ENCODE assay signal across 15 cellular contexts in the genomic region with DNA sequence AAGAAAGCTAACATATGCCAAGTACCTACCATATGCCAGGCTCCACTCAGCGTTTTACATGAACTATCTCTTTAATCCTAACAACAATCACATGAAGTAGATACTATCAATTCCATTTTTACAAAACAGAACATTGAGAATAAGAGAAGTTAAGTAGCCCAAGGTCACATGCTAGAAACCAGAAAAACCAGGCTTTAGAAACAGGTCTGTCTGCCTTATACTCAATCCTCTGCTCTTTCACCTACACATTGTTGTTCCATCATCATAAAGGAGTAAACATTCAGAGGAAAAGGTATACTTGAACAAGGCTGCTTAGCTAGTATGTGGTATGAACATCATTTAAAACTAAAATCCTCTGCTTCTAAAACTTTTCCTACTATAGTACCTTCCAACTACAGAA. TPM values are rescaled to one million over a fixed set of nuclear protein-coding genes. Genes with fewer than 3 reads are reported as not detected.
DNase-seq lines count a peak whose midpoint lies in the region; ATAC-seq and TF ChIP-seq lines count a peak whose summit lies in the region.
"Had no signal": no experiment of that assay in that cellular context is flagged by ENCODE, and none has a peak within 500 bp of the region (broad histone marks: within the 10 kb centered on the region; RNA-seq: fewer than 3 reads in every experiment).

No MANE protein-coding gene starts in this region.

- peak overlapping the region; percentile 14 for H3K27ac Mint-ChIP-seq in WTC11

- POLR2A ChIA-PET in WTC11 (lab: Charles Lee): no interaction called here

- peaks cover 28% of the 10 kb centered on the region for H3K36me3 Mint-ChIP-seq in WTC11

- no peaks in the 10 kb centered on the region for H3K27me3 Mint-ChIP-seq in WTC11 (ENCODE audit: low read depth)

- CTCF ChIA-PET in WTC11 (lab: Charles Lee): no interaction called here

- no peak overlapping the region for H3K4me3 Mint-ChIP-seq in WTC11

- no peak for TF ChIP-seq CTCF in WTC11 (IDR thresholded peaks at IDR 0.05)

- peak; percentile 58 for DNase-seq in SIG-M5 treated with dmso at 0.1 percent for 504 hours (lab: John Stamatoyannopoulos, UW; ENCODE audit: unreplicated experiment)
- no peak for DNase-seq in SIG-M5 (lab: John Stamatoyannopoulos, UW)
- DNase-seq in WTC11 (ENCODE audit: low spot score): no peak
- DNase-seq in left kidney (ENCODE audit: low read depth, low spot score): peak; percentile 5
- no peak for DNase-seq in cerebellum (ENCODE audit: low spot score)
- DNase-seq in activated effector memory CD4-positive, alpha-beta T cell treated with anti-CD3 and anti-CD28 coated beads, Interleukin-2, amount 50 U/mL, for 16 hours: no peak
- DNase-seq: DMS153, IMR-90, Kasumi-1, NCI-H1105, NCI-H1694, NCI-H2107, NCI-H748 treated with DMSO at 0.1 percent for 48 hours, OCI-M1 had no signal

- ATAC-seq in WTC11 (no peak), HG02840 (IDR thresholded peaks at IDR 0.05; ENCODE audit: low FRiP score, unreplicated experiment) (no peak)

- peaks cover 51% of the 10 kb centered on the region for H3K4me1 Mint-ChIP-seq in WTC11

- H3K9me3 Mint-ChIP-seq in WTC11: peaks cover 25% of the 10 kb centered on the region

TF ChIP-seq in WTC11, 78 proteins besides CTCF, POLR2A, EP300 and RAD21:
- TF ChIP-seq MXD4 (CRISPR knock-in tag; IDR thresholded peaks at IDR 0.05; ENCODE audit: borderline replicate concordance) (no peak), MYBL2 (CRISPR knock-in tag; IDR thresholded peaks at IDR 0.05) (no peak), NR2C2 (CRISPR knock-in tag; IDR thresholded peaks at IDR 0.05) (no peak)
- TF ChIP-seq, protein P1, sequence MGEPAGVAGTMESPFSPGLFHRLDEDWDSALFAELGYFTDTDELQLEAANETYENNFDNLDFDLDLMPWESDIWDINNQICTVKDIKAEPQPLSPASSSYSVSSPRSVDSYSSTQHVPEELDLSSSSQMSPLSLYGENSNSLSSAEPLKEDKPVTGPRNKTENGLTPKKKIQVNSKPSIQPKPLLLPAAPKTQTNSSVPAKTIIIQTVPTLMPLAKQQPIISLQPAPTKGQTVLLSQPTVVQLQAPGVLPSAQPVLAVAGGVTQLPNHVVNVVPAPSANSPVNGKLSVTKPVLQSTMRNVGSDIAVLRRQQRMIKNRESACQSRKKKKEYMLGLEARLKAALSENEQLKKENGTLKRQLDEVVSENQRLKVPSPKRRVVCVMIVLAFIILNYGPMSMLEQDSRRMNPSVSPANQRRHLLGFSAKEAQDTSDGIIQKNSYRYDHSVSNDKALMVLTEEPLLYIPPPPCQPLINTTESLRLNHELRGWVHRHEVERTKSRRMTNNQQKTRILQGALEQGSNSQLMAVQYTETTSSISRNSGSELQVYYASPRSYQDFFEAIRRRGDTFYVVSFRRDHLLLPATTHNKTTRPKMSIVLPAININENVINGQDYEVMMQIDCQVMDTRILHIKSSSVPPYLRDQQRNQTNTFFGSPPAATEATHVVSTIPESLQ (CRISPR knock-in tag; IDR thresholded peaks at IDR 0.05): no peak
- TF ChIP-seq, protein P2, sequence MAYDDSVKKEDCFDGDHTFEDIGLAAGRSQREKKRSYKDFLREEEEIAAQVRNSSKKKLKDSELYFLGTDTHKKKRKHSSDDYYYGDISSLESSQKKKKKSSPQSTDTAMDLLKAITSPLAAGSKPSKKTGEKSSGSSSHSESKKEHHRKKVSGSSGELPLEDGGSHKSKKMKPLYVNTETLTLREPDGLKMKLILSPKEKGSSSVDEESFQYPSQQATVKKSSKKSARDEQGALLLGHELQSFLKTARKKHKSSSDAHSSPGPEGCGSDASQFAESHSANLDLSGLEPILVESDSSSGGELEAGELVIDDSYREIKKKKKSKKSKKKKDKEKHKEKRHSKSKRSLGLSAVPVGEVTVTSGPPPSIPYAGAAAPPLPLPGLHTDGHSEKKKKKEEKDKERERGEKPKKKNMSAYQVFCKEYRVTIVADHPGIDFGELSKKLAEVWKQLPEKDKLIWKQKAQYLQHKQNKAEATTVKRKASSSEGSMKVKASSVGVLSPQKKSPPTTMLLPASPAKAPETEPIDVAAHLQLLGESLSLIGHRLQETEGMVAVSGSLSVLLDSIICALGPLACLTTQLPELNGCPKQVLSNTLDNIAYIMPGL (CRISPR knock-in tag; IDR thresholded peaks at IDR 0.05): no peak
- TF ChIP-seq, protein P3, sequence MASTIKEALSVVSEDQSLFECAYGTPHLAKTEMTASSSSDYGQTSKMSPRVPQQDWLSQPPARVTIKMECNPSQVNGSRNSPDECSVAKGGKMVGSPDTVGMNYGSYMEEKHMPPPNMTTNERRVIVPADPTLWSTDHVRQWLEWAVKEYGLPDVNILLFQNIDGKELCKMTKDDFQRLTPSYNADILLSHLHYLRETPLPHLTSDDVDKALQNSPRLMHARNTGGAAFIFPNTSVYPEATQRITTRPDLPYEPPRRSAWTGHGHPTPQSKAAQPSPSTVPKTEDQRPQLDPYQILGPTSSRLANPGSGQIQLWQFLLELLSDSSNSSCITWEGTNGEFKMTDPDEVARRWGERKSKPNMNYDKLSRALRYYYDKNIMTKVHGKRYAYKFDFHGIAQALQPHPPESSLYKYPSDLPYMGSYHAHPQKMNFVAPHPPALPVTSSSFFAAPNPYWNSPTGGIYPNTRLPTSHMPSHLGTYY (CRISPR knock-in tag; IDR thresholded peaks at IDR 0.05): no peak
- TF ChIP-seq, protein P4, sequence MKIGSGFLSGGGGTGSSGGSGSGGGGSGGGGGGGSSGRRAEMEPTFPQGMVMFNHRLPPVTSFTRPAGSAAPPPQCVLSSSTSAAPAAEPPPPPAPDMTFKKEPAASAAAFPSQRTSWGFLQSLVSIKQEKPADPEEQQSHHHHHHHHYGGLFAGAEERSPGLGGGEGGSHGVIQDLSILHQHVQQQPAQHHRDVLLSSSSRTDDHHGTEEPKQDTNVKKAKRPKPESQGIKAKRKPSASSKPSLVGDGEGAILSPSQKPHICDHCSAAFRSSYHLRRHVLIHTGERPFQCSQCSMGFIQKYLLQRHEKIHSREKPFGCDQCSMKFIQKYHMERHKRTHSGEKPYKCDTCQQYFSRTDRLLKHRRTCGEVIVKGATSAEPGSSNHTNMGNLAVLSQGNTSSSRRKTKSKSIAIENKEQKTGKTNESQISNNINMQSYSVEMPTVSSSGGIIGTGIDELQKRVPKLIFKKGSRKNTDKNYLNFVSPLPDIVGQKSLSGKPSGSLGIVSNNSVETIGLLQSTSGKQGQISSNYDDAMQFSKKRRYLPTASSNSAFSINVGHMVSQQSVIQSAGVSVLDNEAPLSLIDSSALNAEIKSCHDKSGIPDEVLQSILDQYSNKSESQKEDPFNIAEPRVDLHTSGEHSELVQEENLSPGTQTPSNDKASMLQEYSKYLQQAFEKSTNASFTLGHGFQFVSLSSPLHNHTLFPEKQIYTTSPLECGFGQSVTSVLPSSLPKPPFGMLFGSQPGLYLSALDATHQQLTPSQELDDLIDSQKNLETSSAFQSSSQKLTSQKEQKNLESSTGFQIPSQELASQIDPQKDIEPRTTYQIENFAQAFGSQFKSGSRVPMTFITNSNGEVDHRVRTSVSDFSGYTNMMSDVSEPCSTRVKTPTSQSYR (CRISPR knock-in tag; IDR thresholded peaks at IDR 0.05): no peak

RNA-seq across cellular contexts. Expression of a gene that starts 42.1 kb away (rescaled TPM):
- total RNA-seq in WTC11 (2021) (62.0 to 77.2 TPM (median 71.4 TPM) in 3 replicates), cerebellum (254 TPM)

Comparison
In these comparisons a context has a peak if more than half of its experiments do, and no peak if none do; other contexts are left out.
1. DNase-seq: peak in SIG-M5 treated with dmso at 0.1 percent for 504 hours (single experiment) and left kidney (single experiment); none in SIG-M5 (single experiment), WTC11 (single experiment), cerebellum (single experiment) and activated effector memory CD4-positive, alpha-beta T cell treated with anti-CD3 and anti-CD28 coated beads, Interleukin-2, amount 50 U/mL, for 16 hours (single experiment).